In genomic region chr20:64079273-64080012, GRCh38 we compare ENCODE assay signal across 8 cellular contexts. TPM values are rescaled to one million over a fixed set of nuclear protein-coding genes. Genes with fewer than 3 reads are reported as not detected.
DNase-seq lines count a peak whose midpoint lies in the region; ATAC-seq and TF ChIP-seq lines count a peak whose summit lies in the region.

Gene RGS19, minus strand, starts transcription at chr20:64079518. Its CDS starts 2,632 bp downstream, at chr20:64076886.

- peak; percentile 26 to 30 for ATAC-seq in CD4-positive, CD25-positive, alpha-beta regulatory T cell (ENCODE audit: low read depth in 2 of 2)
- ATAC-seq in GM19397 (IDR thresholded peaks at IDR 0.05; ENCODE audit: unreplicated experiment) (peak; percentile 49), Right ventricle myocardium inferior (peak; percentile 65)
- peak; percentile 38 for ATAC-seq in activated naive CD8-positive, alpha-beta T cell treated with anti-CD3 and anti-CD28 coated beads, Interleukin-2, amount 50 U/mL, for 24 hours

- peak within 1 kb of the TSS; percentile 78 for H3K4me3 ChIP-seq in CD4-positive, CD25-positive, alpha-beta regulatory T cell (ENCODE audit: low read depth, low read length)
- H3K4me3 ChIP-seq in ovary: peak within 1 kb of the TSS; percentile 37
- peak within 1 kb of the TSS; percentile 65 to 87 for H3K4me3 ChIP-seq in vagina

- peak within 1 kb of the TSS; percentile 78 to 98 (median 90) for H3K27ac Mint-ChIP-seq in CD4-positive, CD25-positive, alpha-beta regulatory T cell
- H3K27ac Mint-ChIP-seq in IgD-negative memory B cell: peak within 1 kb of the TSS; percentile 95 to 98 (median 96)
- H3K27ac Mint-ChIP-seq in activated naive CD8-positive, alpha-beta T cell treated with anti-CD3 and anti-CD28 coated beads, Interleukin-2, amount 50 U/mL, for 24 hours: peak within 1 kb of the TSS; percentile 80

- intact Hi-C loops in Right ventricle myocardium inferior (cut with DNase I): loop anchor here (5.0 kb wide), 1 partner anchor 102 kb away; the partner anchor contains the start of gene SAMD10
- intact Hi-C loops in ovary (cut with DNase I): no loop called here
- intact Hi-C loops in vagina (cut with DNase I): no loop called here

- H3K4me3 Mint-ChIP-seq in CD4-positive, CD25-positive, alpha-beta regulatory T cell: peak within 1 kb of the TSS; percentile 92 to 98 (median 96)
- H3K4me3 Mint-ChIP-seq in IgD-negative memory B cell: peak within 1 kb of the TSS; percentile 90 to 97 (median 94)
- peak within 1 kb of the TSS; percentile 86 for H3K4me3 Mint-ChIP-seq in activated naive CD8-positive, alpha-beta T cell treated with anti-CD3 and anti-CD28 coated beads, Interleukin-2, amount 50 U/mL, for 24 hours

- DNase-seq in CD4-positive, CD25-positive, alpha-beta regulatory T cell: peak; percentile 68 to 86 (median 69)
- peak; percentile 92 for DNase-seq in SKM-1 treated with dmso at 0.1 percent for 144 hours (lab: John Stamatoyannopoulos, UW; ENCODE audit: unreplicated experiment)
- DNase-seq in activated naive CD8-positive, alpha-beta T cell treated with anti-CD3 and anti-CD28 coated beads, Interleukin-2, amount 50 U/mL, for 24 hours: peak; percentile 79
- peak; percentile 94 for DNase-seq in Right ventricle myocardium inferior (ENCODE audit: missing footprints)
- peak; percentile 56 to 78 (median 71) for DNase-seq in ovary
- no peak for DNase-seq in vagina (ENCODE audit: extremely low spot score in 2 of 2)

- no peaks in the 10 kb centered on the region for H3K9me3 Mint-ChIP-seq in CD4-positive, CD25-positive, alpha-beta regulatory T cell
- no peaks in the 10 kb centered on the region for H3K9me3 Mint-ChIP-seq in IgD-negative memory B cell
- H3K9me3 Mint-ChIP-seq in activated naive CD8-positive, alpha-beta T cell treated with anti-CD3 and anti-CD28 coated beads, Interleukin-2, amount 50 U/mL, for 24 hours: no peaks in the 10 kb centered on the region

- H3K4me1 Mint-ChIP-seq in CD4-positive, CD25-positive, alpha-beta regulatory T cell: peaks cover 0 to 52% (median 12%) of the 10 kb centered on the region in 4 donors
- peaks cover 11 to 14% (median 13%) of the 10 kb centered on the region in 3 donors for H3K4me1 Mint-ChIP-seq in IgD-negative memory B cell
- peaks cover 37% of the 10 kb centered on the region for H3K4me1 Mint-ChIP-seq in activated naive CD8-positive, alpha-beta T cell treated with anti-CD3 and anti-CD28 coated beads, Interleukin-2, amount 50 U/mL, for 24 hours

- TF ChIP-seq EP300 in ovary (IDR thresholded peaks at IDR 0.05): no peak

- no peaks in the 10 kb centered on the region for H3K36me3 Mint-ChIP-seq in CD4-positive, CD25-positive, alpha-beta regulatory T cell
- H3K36me3 Mint-ChIP-seq in IgD-negative memory B cell: peaks cover 4% of the 10 kb centered on the region
- no peaks in the 10 kb centered on the region for H3K36me3 Mint-ChIP-seq in activated naive CD8-positive, alpha-beta T cell treated with anti-CD3 and anti-CD28 coated beads, Interleukin-2, amount 50 U/mL, for 24 hours (ENCODE audit: low read depth)

- no peaks in the 10 kb centered on the region for H3K9me3 ChIP-seq in CD4-positive, CD25-positive, alpha-beta regulatory T cell (ENCODE audit: control insufficient read depth in 2 of 2, low read length in 2 of 2)
- H3K9me3 ChIP-seq in ovary (no peaks in the 10 kb centered on the region), vagina (no peaks in the 10 kb centered on the region)

- peaks cover 8% of the 10 kb centered on the region for H3K36me3 ChIP-seq in CD4-positive, CD25-positive, alpha-beta regulatory T cell (ENCODE audit: control insufficient read depth, insufficient read depth, low read length)
- H3K36me3 ChIP-seq in ovary (no peaks in the 10 kb centered on the region), vagina (no peaks in the 10 kb centered on the region)

- peaks cover 60% of the 10 kb centered on the region for H3K4me1 ChIP-seq in CD4-positive, CD25-positive, alpha-beta regulatory T cell (ENCODE audit: control insufficient read depth, insufficient read depth, low read length, poor library complexity, severe bottlenecking)
- H3K4me1 ChIP-seq in ovary (ENCODE audit: insufficient read depth): no peaks in the 10 kb centered on the region
- H3K4me1 ChIP-seq in vagina: peaks cover 38% of the 10 kb centered on the region

- TF ChIP-seq CTCF in ovary (IDR thresholded peaks at IDR 0.05) (no peak), vagina (IDR thresholded peaks at IDR 0.05) (no peak)

- 0 to 1% (median 0%) methylated on average over 26 to 73 of the region's 73 CpGs for WGBS in ovary, 3 donors

- TF ChIP-seq POLR2A in ovary (IDR thresholded peaks at IDR 0.05) (no peak), vagina (IDR thresholded peaks at IDR 0.05) (peak in 1 of 2 donors; percentile 25)

- no peaks in the 10 kb centered on the region for H3K27me3 ChIP-seq in CD4-positive, CD25-positive, alpha-beta regulatory T cell (ENCODE audit: control insufficient read depth, insufficient read depth, low read length)
- H3K27me3 ChIP-seq in ovary (no peaks in the 10 kb centered on the region), vagina (no peaks in the 10 kb centered on the region)

- H3K27me3 Mint-ChIP-seq in CD4-positive, CD25-positive, alpha-beta regulatory T cell: peaks cover 15% of the 10 kb centered on the region
- H3K27me3 Mint-ChIP-seq in IgD-negative memory B cell: peaks cover 3% of the 10 kb centered on the region
- H3K27me3 Mint-ChIP-seq in activated naive CD8-positive, alpha-beta T cell treated with anti-CD3 and anti-CD28 coated beads, Interleukin-2, amount 50 U/mL, for 24 hours: peaks cover 11% of the 10 kb centered on the region

- peak within 1 kb of the TSS; percentile 68 for H3K27ac ChIP-seq in CD4-positive, CD25-positive, alpha-beta regulatory T cell (ENCODE audit: insufficient read depth, low read length, poor library complexity, severe bottlenecking)
- H3K27ac ChIP-seq in ovary (peak within 1 kb of the TSS in 1 of 2 donors; percentile 22), vagina (peak within 1 kb of the TSS; percentile 78)

RNA-seq across cellular contexts. Expression of gene RGS19, which starts in this region (rescaled TPM):
- total RNA-seq in CD4-positive, CD25-positive, alpha-beta regulatory T cell: 50.7 TPM
- polyA plus RNA-seq in CD4-positive, CD25-positive, alpha-beta regulatory T cell: 100 to 1,000 TPM in 2 of 4 donors, 10 to 100 TPM in 2; 79.4 to 105 (median 95.0) TPM
- polyA plus RNA-seq in IgD-negative memory B cell (202 TPM), ovary (1 to 10 TPM; 2.1 to 4.5 TPM)
- total RNA-seq in Right ventricle myocardium inferior (6.6 TPM), ovary (1 to 10 TPM; 3.3 to 7.6 (median 4.6) TPM), vagina (20.6 TPM)

Comparison
In these comparisons a context has a peak if more than half of its experiments do, and no peak if none do; other contexts are left out.
1. RNA of gene RGS19 (polyA plus RNA-seq): 202 TPM in IgD-negative memory B cell (single experiment) and 79.4 to 105 TPM in CD4-positive, CD25-positive, alpha-beta regulatory T cell; 2.1 to 4.5 TPM in ovary; every median in the first group is over 10 times any median in the second.
2. DNase-seq: peak in CD4-positive, CD25-positive, alpha-beta regulatory T cell (3 of 3), SKM-1 treated with dmso at 0.1 percent for 144 hours (single experiment), activated naive CD8-positive, alpha-beta T cell treated with anti-CD3 and anti-CD28 coated beads, Interleukin-2, amount 50 U/mL, for 24 hours (single experiment), Right ventricle myocardium inferior (single experiment) and ovary (5 of 5); none in vagina (0 of 2).
3. Peak in every context shown above with its lines, with median percentiles within 50 percentile points of each other: ATAC-seq, H3K4me3 ChIP-seq, H3K27ac Mint-ChIP-seq and H3K4me3 Mint-ChIP-seq.